ENCODE assay signal across 25 cellular contexts in genomic region chr5:89596821-89597220, GRCh38.
DNase-seq lines count a peak whose midpoint lies in the region; ATAC-seq, FAIRE-seq and TF ChIP-seq lines count a peak whose summit lies in the region.
"Had no signal": no experiment of that assay in that cellular context is flagged by ENCODE, and none has a peak within 500 bp of the region (broad histone marks: within the 10 kb centered on the region; RNA-seq: fewer than 3 reads in every experiment).

No MANE protein-coding gene starts in this region.

- H3K79me2 ChIP-seq in MM.1S (ENCODE audit: low read length) (no peaks in the 10 kb centered on the region), GM23338 (replicated peaks; ENCODE audit: insufficient read depth) (no peaks in the 10 kb centered on the region), hepatocyte (no peaks in the 10 kb centered on the region)

- H2BK12ac ChIP-seq in neuronal stem cell (ENCODE audit: low read length), result no peak overlapping the region

- no peak overlapping the region for H3K4me3 Mint-ChIP-seq in GM23338
- H3K4me3 Mint-ChIP-seq: CD14-positive monocyte; CD4-positive, alpha-beta memory T cell; CD4-positive, CD25-positive, alpha-beta regulatory T cell; CD8-positive, alpha-beta memory T cell had no signal

- H3K9me3 ChIP-seq in MM.1S (replicated peaks; ENCODE audit: insufficient read depth, low read length) (no peaks in the 10 kb centered on the region), SJSA1 (replicated peaks) (no peaks in the 10 kb centered on the region), neuronal stem cell (replicated peaks in 1 of 2; ENCODE audit: control insufficient read depth in 2 of 2, insufficient read depth in 1 of 2, low read depth in 1 of 2, low read length in 2 of 2) (no peaks in the 10 kb centered on the region), hepatocyte (ENCODE audit: low read depth) (no peaks in the 10 kb centered on the region)
- H3K9me3 ChIP-seq: BE2C, BLaER1 had no signal

- no peak for ATAC-seq in GM23338
- ATAC-seq: GM12878 had no signal

- no peak overlapping the region for H3K23ac ChIP-seq in neuronal stem cell (ENCODE audit: low read depth, low read length, poor library complexity)

- no peak overlapping the region for H3K14ac ChIP-seq in neuronal stem cell (ENCODE audit: low read length)

- H3K36me3 ChIP-seq in MM.1S (replicated peaks; ENCODE audit: insufficient read depth, low read length) (no peaks in the 10 kb centered on the region), SJSA1 (no peaks in the 10 kb centered on the region), neuronal stem cell (replicated peaks in 1 of 2; ENCODE audit: control insufficient read depth in 2 of 2, insufficient read depth in 2 of 2, low read length in 2 of 2) (no peaks in the 10 kb centered on the region), GM23338 (ENCODE audit: insufficient read depth) (no peaks in the 10 kb centered on the region), hepatocyte (replicated peaks; ENCODE audit: insufficient read depth, low read depth) (no peaks in the 10 kb centered on the region)
- H3K36me3 ChIP-seq: BE2C, BLaER1 had no signal

- no peak overlapping the region for H2BK15ac ChIP-seq in neuronal stem cell (ENCODE audit: low read length)

- no peak overlapping the region for H3K4ac ChIP-seq in neuronal stem cell (ENCODE audit: low read length)

- FAIRE-seq in frontal cortex (lab: Jason Lieb, UNC), result no peak
- FAIRE-seq: A204.1, GM12878 had no signal

- H2AFZ ChIP-seq in MM.1S (ENCODE audit: low read length) (no peak overlapping the region), neuronal stem cell (ENCODE audit: low read length) (peak overlapping the region; percentile 3), GM23338 (no peak overlapping the region), hepatocyte (no peak overlapping the region)

- no peak overlapping the region for H2AK5ac ChIP-seq in neuronal stem cell (ENCODE audit: low read depth, low read length)

- H3K4me2 ChIP-seq in MM.1S (ENCODE audit: low read depth, low read length), result peak overlapping the region; percentile 21; the same call in 1 of the 2 replicates
- H3K4me2 ChIP-seq in neuronal stem cell (ENCODE audit: insufficient read depth, low read length, poor library complexity, severe bottlenecking), result no peak overlapping the region
- H3K4me2 ChIP-seq in GM23338, result no peak overlapping the region
- H3K4me2 ChIP-seq in hepatocyte, result no peak overlapping the region
- H3K4me2 ChIP-seq: BLaER1 had no signal

- H3K27me3 Mint-ChIP-seq in GM23338 (ENCODE audit: insufficient read depth, low read depth, poor library complexity), result no peaks in the 10 kb centered on the region
- H3K27me3 Mint-ChIP-seq: CD4-positive, alpha-beta memory T cell; CD4-positive, CD25-positive, alpha-beta regulatory T cell; CD8-positive, alpha-beta memory T cell had no signal

- WGBS in neuronal stem cell (ENCODE audit: extremely low coverage in 2 of 2, insufficient read length in 2 of 2, insufficient replicate concordance in 1 of 2), 2 donors, result no CpG with 5 or more reads among the region's 2 CpGs
- 40% methylated on average over 2 of the region's 2 CpGs for WGBS in hepatocyte (ENCODE audit: low lambda C conversion rate, missing lambda C conversion rate)

- H3K79me1 ChIP-seq in neuronal stem cell (ENCODE audit: low read depth, low read length), result no peaks in the 10 kb centered on the region

- H3K9me2 ChIP-seq in MM.1S (replicated peaks; ENCODE audit: insufficient read depth, low read length) (no peaks in the 10 kb centered on the region; the same call in 1 of the 2 replicates), GM23338 (ENCODE audit: insufficient read depth) (peaks cover 3% of the 10 kb centered on the region; the same call in 1 of the 2 replicates), hepatocyte (replicated peaks; ENCODE audit: insufficient read depth) (no peaks in the 10 kb centered on the region)

- H3K9me3 Mint-ChIP-seq in GM23338, result 0 out of 3 replicates have a peak, but pooled peaks cover 6% of the 10 kb centered on the region

- no peaks in the 10 kb centered on the region for H4K20me1 ChIP-seq in MM.1S (ENCODE audit: insufficient read depth, low read length)
- H4K20me1 ChIP-seq in GM23338 (replicated peaks; ENCODE audit: insufficient read depth), result no peaks in the 10 kb centered on the region
- no peaks in the 10 kb centered on the region for H4K20me1 ChIP-seq in hepatocyte (ENCODE audit: insufficient read depth, poor library complexity, severe bottlenecking)
- H4K20me1 ChIP-seq: BLaER1 had no signal

- H4K8ac ChIP-seq in neuronal stem cell (ENCODE audit: low read depth, low read length), result no peak overlapping the region

- no peak overlapping the region for H2BK120ac ChIP-seq in neuronal stem cell (ENCODE audit: low read depth, low read length)

- no peaks in the 10 kb centered on the region; the same call in 1 of the 2 replicates for H3F3A ChIP-seq in MM.1S (ENCODE audit: insufficient read depth, low read length)
- no peaks in the 10 kb centered on the region for H3F3A ChIP-seq in GM23338 (replicated peaks; ENCODE audit: low read depth)

- H3K9ac ChIP-seq in MM.1S (ENCODE audit: low read length) (no peak overlapping the region), neuronal stem cell (ENCODE audit: low read depth, low read length, poor library complexity) (no peak overlapping the region)
- H3K9ac ChIP-seq: BLaER1 had no signal

- H3K18ac ChIP-seq in neuronal stem cell (ENCODE audit: low read length), result no peak overlapping the region

- H2BK5ac ChIP-seq in neuronal stem cell (ENCODE audit: low read length), result no peak overlapping the region

- H3K27ac Mint-ChIP-seq in GM23338, result no peak overlapping the region
- H3K27ac Mint-ChIP-seq: CD14-positive monocyte; CD4-positive, alpha-beta memory T cell; CD4-positive, CD25-positive, alpha-beta regulatory T cell; CD8-positive, alpha-beta memory T cell had no signal

- peaks cover 44% of the 10 kb centered on the region for H3K4me1 ChIP-seq in MM.1S (ENCODE audit: low read length)
- peaks cover 46% of the 10 kb centered on the region for H3K4me1 ChIP-seq in SJSA1 (replicated peaks)
- no peaks in the 10 kb centered on the region for H3K4me1 ChIP-seq in neuronal stem cell (ENCODE audit: control insufficient read depth in 2 of 2, insufficient read depth in 1 of 2, low read depth in 1 of 2, low read length in 2 of 2)
- H3K4me1 ChIP-seq in GM23338 (ENCODE audit: insufficient read depth), result no peaks in the 10 kb centered on the region
- no peaks in the 10 kb centered on the region for H3K4me1 ChIP-seq in hepatocyte (ENCODE audit: insufficient read depth)
- H3K4me1 ChIP-seq: BE2C, BLaER1 had no signal

- H3K27ac ChIP-seq in MM.1S (ENCODE audit: low read length) (no peak overlapping the region), SJSA1 (peak overlapping the region; percentile 98), neuronal stem cell (replicated peaks; ENCODE audit: low read length) (no peak overlapping the region), GM23338 (ENCODE audit: low read depth) (no peak overlapping the region), hepatocyte (no peak overlapping the region)
- H3K27ac ChIP-seq: BLaER1 had no signal

- H3K4me3 ChIP-seq in MM.1S (ENCODE audit: low read length), result no peak overlapping the region
- no peak overlapping the region for H3K4me3 ChIP-seq in SJSA1
- H3K4me3 ChIP-seq in neuronal stem cell (ENCODE audit: low read length in 2 of 2), result no peak overlapping the region
- H3K4me3 ChIP-seq in GM23338, result no peak overlapping the region
- H3K4me3 ChIP-seq in hepatocyte, result no peak overlapping the region
- H3K4me3 ChIP-seq: BLaER1, GM12878 had no signal

- peaks cover 11% of the 10 kb centered on the region; the same call in 2 of the 3 replicates for H3K4me1 Mint-ChIP-seq in GM23338
- H3K4me1 Mint-ChIP-seq: CD14-positive monocyte; CD4-positive, alpha-beta memory T cell; CD4-positive, CD25-positive, alpha-beta regulatory T cell; CD8-positive, alpha-beta memory T cell had no signal

- H3K36me3 Mint-ChIP-seq in GM23338 (ENCODE audit: low read depth), result peaks cover 5% of the 10 kb centered on the region; the same call in 2 of the 3 replicates
- H3K36me3 Mint-ChIP-seq: CD14-positive monocyte; CD4-positive, alpha-beta memory T cell; CD4-positive, CD25-positive, alpha-beta regulatory T cell; CD8-positive, alpha-beta memory T cell had no signal

- DNase-seq in MM.1S (peak; percentile 7), SJSA1 (ENCODE audit: low read depth in 1 of 2, low spot score in 2 of 2) (peak; percentile 65 to 90), neuronal stem cell (ENCODE audit: low spot score) (no peak), GM23338 (ENCODE audit: low spot score) (no peak), hepatocyte (ENCODE audit: low spot score) (no peak), frontal cortex (ENCODE audit: low spot score in 2 of 2) (no peak)
- DNase-seq: 8988T; ACHN; BE2C; C1 segment of cervical spinal cord; CD4-positive, alpha-beta memory T cell; CD4-positive, CD25-positive, alpha-beta regulatory T cell; CD8-positive, alpha-beta memory T cell; COR-L47; DMS 273 treated with DMSO at 0.1 percent for 48 hours; DMS153; DMS53; DMS79; DND-41; EL; GDM1 had no signal

- TF ChIP-seq CTCF in MM.1S (IDR thresholded peaks at IDR 0.05; ENCODE audit: low read length) (no peak), GM23338 (conservative IDR thresholded peaks at IDR 0.05; ENCODE audit: low read depth in 2 of 2) (no peak), hepatocyte (IDR thresholded peaks at IDR 0.05; ENCODE audit: poor library complexity) (no peak)

- H4K91ac ChIP-seq in neuronal stem cell (ENCODE audit: low read depth, low read length, poor library complexity), result no peak overlapping the region

- H3K27me3 ChIP-seq in MM.1S (replicated peaks; ENCODE audit: insufficient read depth, low read length) (no peaks in the 10 kb centered on the region), SJSA1 (replicated peaks) (no peaks in the 10 kb centered on the region), neuronal stem cell (ENCODE audit: control insufficient read depth in 3 of 3, insufficient read depth in 3 of 3, low read depth in 1 of 3, low read length in 3 of 3) (no peaks in the 10 kb centered on the region), GM23338 (ENCODE audit: insufficient read depth) (no peaks in the 10 kb centered on the region), hepatocyte (no peaks in the 10 kb centered on the region)
- H3K27me3 ChIP-seq: BE2C, BLaER1 had no signal

TF ChIP-seq in GM23338, 12 proteins besides CTCF, POLR2A, EP300 and RAD21 (continues in another document):
- no peak for TF ChIP-seq CREB1 (CRISPR knock-in tag; IDR thresholded peaks at IDR 0.05; ENCODE audit: low read depth)

Comparison
In these comparisons a context has a peak if more than half of its experiments do, and no peak if none do; other contexts are left out.
1. DNase-seq: peak in MM.1S (single experiment) and SJSA1 (2 of 2); none in neuronal stem cell (single experiment), GM23338 (single experiment), hepatocyte (single experiment) and frontal cortex (0 of 2).